ENCODE assay signal across 8 cellular contexts in genomic region chr17:5439446-5439764, GRCh38. TPM values are rescaled to one million over a fixed set of nuclear protein-coding genes. Genes with fewer than 3 reads are reported as not detected.
DNase-seq lines count a peak whose midpoint lies in the region; TF ChIP-seq lines count a peak whose summit lies in the region.

No MANE protein-coding gene starts in this region.

- no peaks in the 10 kb centered on the region for H3K9me2 ChIP-seq in Loucy (replicated peaks; ENCODE audit: low read depth, low read length)

- H3K4me3 ChIP-seq in CD8-positive, alpha-beta memory T cell (ENCODE audit: low read length), result peak overlapping the region; percentile 59
- peak overlapping the region; percentile 47 for H3K4me3 ChIP-seq in Loucy (ENCODE audit: low read length, poor library complexity, severe bottlenecking)
- H3K4me3 ChIP-seq in effector memory CD4-positive, alpha-beta T cell (ENCODE audit: insufficient read depth, low read depth, low read length, poor library complexity, severe bottlenecking), result peak overlapping the region; percentile 80

- POLR2A ChIA-PET in CD8-positive, alpha-beta memory T cell (lab: Charles Lee), result interaction anchor here (0.6 to 3.9 kb wide), 5 partner anchors 20 to 248 kb away, joined by 3 to 16 read pairs (median 6); partner anchors contain the start of genes DERL2, DHX33, MIS12 and NUP88

- H3K36me3 Mint-ChIP-seq in CD8-positive, alpha-beta memory T cell, result peaks cover 0 to 50% (median 9%) of the 10 kb centered on the region in 3 donors
- peaks cover 11% of the 10 kb centered on the region for H3K36me3 Mint-ChIP-seq in osteocyte (ENCODE audit: unreplicated experiment)

- no peaks in the 10 kb centered on the region for H3F3A ChIP-seq in Loucy (ENCODE audit: low read depth)

- TF ChIP-seq CTCF in Loucy (conservative IDR thresholded peaks at IDR 0.05; ENCODE audit: low read length), result 0 out of 2 replicates have a peak, but pooled peaks have one; percentile 19
- peak; percentile 5 for TF ChIP-seq CTCF in osteocyte (IDR thresholded peaks at IDR 0.05)

- H4K20me1 ChIP-seq in Loucy (ENCODE audit: insufficient read depth, low read length, poor library complexity, severe bottlenecking), result peaks cover 37% of the 10 kb centered on the region

- peak overlapping the region; percentile 72 for H2AFZ ChIP-seq in Loucy (ENCODE audit: low read length)

- H3K4me1 Mint-ChIP-seq in CD8-positive, alpha-beta memory T cell, result peaks cover 33 to 43% (median 37%) of the 10 kb centered on the region in 3 donors
- H3K4me1 Mint-ChIP-seq in osteocyte (ENCODE audit: unreplicated experiment), result peaks cover 21% of the 10 kb centered on the region

- no peaks in the 10 kb centered on the region for H3K9me3 Mint-ChIP-seq in CD8-positive, alpha-beta memory T cell
- no peaks in the 10 kb centered on the region for H3K9me3 Mint-ChIP-seq in osteocyte (ENCODE audit: unreplicated experiment)

- DNase-seq in CD8-positive, alpha-beta memory T cell, result no peak
- DNase-seq in effector memory CD4-positive, alpha-beta T cell, result no peak
- no peak for DNase-seq in osteocyte (ENCODE audit: extremely low spot score, unreplicated experiment)
- DNase-seq in NCI-H2029 (lab: John Stamatoyannopoulos, UW), result no peak
- DNase-seq in DMS153 (lab: John Stamatoyannopoulos, UW), result no peak
- DNase-seq in NOMO-1 (lab: John Stamatoyannopoulos, UW; ENCODE audit: unreplicated experiment in 2 of 2), result no peak
- DNase-seq in NCI-H1105 (lab: John Stamatoyannopoulos, UW), result no peak

- peak overlapping the region; percentile 66 for H3K4me2 ChIP-seq in Loucy (ENCODE audit: low read depth, low read length, poor library complexity, severe bottlenecking)

- CTCF ChIA-PET in CD8-positive, alpha-beta memory T cell (lab: Charles Lee), result interaction anchor here (0.6 to 3.7 kb wide), 27 partner anchors 9 to 325 kb away, joined by 3 to 31 read pairs (median 4); partner anchors contain the start of genes DERL2, DHX33, MIS12 and NLRP1

- peak overlapping the region; percentile 76 to 97 (median 94) for H3K27ac Mint-ChIP-seq in CD8-positive, alpha-beta memory T cell
- H3K27ac Mint-ChIP-seq in osteocyte (ENCODE audit: unreplicated experiment), result peak overlapping the region; percentile 85

- peak overlapping the region; percentile 82 to 93 (median 87) for H3K4me3 Mint-ChIP-seq in CD8-positive, alpha-beta memory T cell
- peak overlapping the region; percentile 81 for H3K4me3 Mint-ChIP-seq in osteocyte (ENCODE audit: unreplicated experiment)

- peak overlapping the region; percentile 58 for H3K27ac ChIP-seq in CD8-positive, alpha-beta memory T cell (ENCODE audit: low read depth, low read length)
- peak overlapping the region; percentile 74 for H3K27ac ChIP-seq in effector memory CD4-positive, alpha-beta T cell (ENCODE audit: insufficient read depth, low read length, poor library complexity, severe bottlenecking)

- peaks cover 42% of the 10 kb centered on the region for H3K79me2 ChIP-seq in Loucy (ENCODE audit: insufficient read depth, low read length)

- H3K36me3 ChIP-seq in CD8-positive, alpha-beta memory T cell (ENCODE audit: insufficient read depth, low read length), result peaks cover 13% of the 10 kb centered on the region
- peaks cover 39% of the 10 kb centered on the region; the same call in 1 of the 2 replicates for H3K36me3 ChIP-seq in Loucy (ENCODE audit: insufficient read depth, low read length)
- peaks cover 21% of the 10 kb centered on the region for H3K36me3 ChIP-seq in effector memory CD4-positive, alpha-beta T cell (ENCODE audit: control insufficient read depth, insufficient read depth, low read length)

- H3K27me3 ChIP-seq in CD8-positive, alpha-beta memory T cell (ENCODE audit: insufficient read depth, low read length, poor library complexity, severe bottlenecking), result no peaks in the 10 kb centered on the region
- H3K27me3 ChIP-seq in Loucy (ENCODE audit: insufficient read depth, low read length, poor library complexity, severe bottlenecking), result no peaks in the 10 kb centered on the region
- no peaks in the 10 kb centered on the region for H3K27me3 ChIP-seq in effector memory CD4-positive, alpha-beta T cell (replicated peaks; ENCODE audit: control insufficient read depth, insufficient read depth, low read length, poor library complexity, severe bottlenecking)

- H3K4me1 ChIP-seq in CD8-positive, alpha-beta memory T cell (ENCODE audit: insufficient read depth, low read length), result peaks cover 29% of the 10 kb centered on the region
- peaks cover 32% of the 10 kb centered on the region for H3K4me1 ChIP-seq in Loucy (ENCODE audit: insufficient read depth, low read length, poor library complexity, severe bottlenecking)
- peaks cover 20% of the 10 kb centered on the region for H3K4me1 ChIP-seq in effector memory CD4-positive, alpha-beta T cell (ENCODE audit: control insufficient read depth, insufficient read depth, low read length, poor library complexity, severe bottlenecking)

- H3K9ac ChIP-seq in Loucy (ENCODE audit: low read depth, low read length, poor library complexity, severe bottlenecking), result peak overlapping the region; percentile 94

- no peaks in the 10 kb centered on the region for H3K9me3 ChIP-seq in CD8-positive, alpha-beta memory T cell (ENCODE audit: low read length)
- no peaks in the 10 kb centered on the region for H3K9me3 ChIP-seq in Loucy (ENCODE audit: insufficient read depth, low read depth, low read length)
- no peaks in the 10 kb centered on the region for H3K9me3 ChIP-seq in effector memory CD4-positive, alpha-beta T cell (ENCODE audit: control insufficient read depth, low read length)

- no peaks in the 10 kb centered on the region for H3K27me3 Mint-ChIP-seq in CD8-positive, alpha-beta memory T cell
- no peaks in the 10 kb centered on the region for H3K27me3 Mint-ChIP-seq in osteocyte (ENCODE audit: unreplicated experiment)

RNA-seq across cellular contexts. Expression of gene C1QBP, which starts 0.5 kb away (rescaled TPM):
- total RNA-seq in CD8-positive, alpha-beta memory T cell, result 100 to 1,000 TPM; 544 to 565 TPM
- polyA plus RNA-seq in CD8-positive, alpha-beta memory T cell, result 241 TPM
- 83.8 and 86.3 TPM in 2 replicates for total RNA-seq in osteocyte

RNA-seq across cellular contexts. Expression of gene RPAIN, which starts 19.4 kb away (rescaled TPM):
- 10 to 100 TPM; 50.6 to 51.0 TPM for total RNA-seq in CD8-positive, alpha-beta memory T cell
- 36.9 TPM for polyA plus RNA-seq in CD8-positive, alpha-beta memory T cell
- 58.2 and 58.6 TPM in 2 replicates for total RNA-seq in osteocyte

RNA-seq across cellular contexts. Expression of gene NUP88, which starts 19.9 kb away (rescaled TPM):
- 100 to 1,000 TPM; 131 to 144 TPM for total RNA-seq in CD8-positive, alpha-beta memory T cell
- polyA plus RNA-seq in CD8-positive, alpha-beta memory T cell, result 113 TPM
- 45.7 and 50.8 TPM in 2 replicates for total RNA-seq in osteocyte

RNA-seq across cellular contexts. Expression of gene DHX33, which starts 29.4 kb away (rescaled TPM):
- total RNA-seq in CD8-positive, alpha-beta memory T cell, result 10 to 100 TPM; 49.7 to 50.8 TPM
- 0.54 TPM for polyA plus RNA-seq in CD8-positive, alpha-beta memory T cell
- 17.5 and 18.9 TPM in 2 replicates for total RNA-seq in osteocyte

RNA-seq across cellular contexts. Expression of gene DERL2, which starts 46.6 kb away (rescaled TPM):
- total RNA-seq in CD8-positive, alpha-beta memory T cell, result 10 to 100 TPM; 92.0 to 98.3 TPM
- polyA plus RNA-seq in CD8-positive, alpha-beta memory T cell, result 89.8 TPM
- total RNA-seq in osteocyte, result 73.1 and 81.2 TPM in 2 replicates
